ENCODE assay signal across 15 cellular contexts in genomic region chr17:945672-946071, GRCh38. TPM values are rescaled to one million over a fixed set of nuclear protein-coding genes. Genes with fewer than 3 reads are reported as not detected.
DNase-seq lines count a peak whose midpoint lies in the region; ATAC-seq, FAIRE-seq and TF ChIP-seq lines count a peak whose summit lies in the region.
"Had no signal": no experiment of that assay in that cellular context is flagged by ENCODE, and none has a peak within 500 bp of the region (broad histone marks: within the 10 kb centered on the region; RNA-seq: fewer than 3 reads in every experiment).

No MANE protein-coding gene starts in this region.

- H2BK15ac ChIP-seq in H9 (ENCODE audit: low read depth, low read length) (no peak overlapping the region), mesendoderm (replicated peaks; ENCODE audit: low read depth) (no peak overlapping the region)

- TF ChIP-seq CTCF in H9 (conservative IDR thresholded peaks at IDR 0.05) (no peak), WTC11 (IDR thresholded peaks at IDR 0.05) (no peak)

- H3K4me1 Mint-ChIP-seq in H9 (peaks cover 28 to 32% of the 10 kb centered on the region in 2 experiments), WTC11 (peaks cover 39% of the 10 kb centered on the region)
- H3K4me1 Mint-ChIP-seq: B cell had no signal

- H3K14ac ChIP-seq in H9 (ENCODE audit: insufficient read depth, low read length) = no peak overlapping the region

- no peak overlapping the region for H3K56ac ChIP-seq in H9 (ENCODE audit: insufficient read length, low read depth, low read length)
- H3K56ac ChIP-seq in mesendoderm (ENCODE audit: low read length) = peak overlapping the region; percentile 50

- POLR2A ChIA-PET in WTC11 (lab: Charles Lee) = no interaction called here

- H3K27me3 ChIP-seq in H9 (ENCODE audit: insufficient read depth, low read length) (no peaks in the 10 kb centered on the region), mesendoderm (ENCODE audit: insufficient read depth, low read length, poor library complexity) (no peaks in the 10 kb centered on the region), stomach smooth muscle (ENCODE audit: control insufficient read depth in 1 of 2, insufficient read depth in 2 of 2, low read length in 2 of 2) (no peaks in the 10 kb centered on the region)

- H2BK12ac ChIP-seq in H9 (ENCODE audit: insufficient read length, low read depth, low read length) = no peak overlapping the region

- H3K27me3 Mint-ChIP-seq in H9 (ENCODE audit: low read depth) (no peaks in the 10 kb centered on the region), WTC11 (ENCODE audit: low read depth) (no peaks in the 10 kb centered on the region)

- peaks cover 4% of the 10 kb centered on the region; the same call in 1 of the 2 replicates for H3K4me1 ChIP-seq in H9 (ENCODE audit: insufficient read depth, low read length)
- peaks cover 11% of the 10 kb centered on the region for H3K4me1 ChIP-seq in mesendoderm (ENCODE audit: control insufficient read depth, low read depth, low read length)
- H3K4me1 ChIP-seq in stomach smooth muscle (ENCODE audit: control insufficient read depth, insufficient read depth, low read length) = peaks cover 28% of the 10 kb centered on the region

- H3K79me2 ChIP-seq in H9 (ENCODE audit: insufficient read depth, low read length) (no peaks in the 10 kb centered on the region; the same call in 1 of the 2 replicates), mesendoderm (ENCODE audit: control insufficient read depth, insufficient read depth, low read length) (peaks cover 43% of the 10 kb centered on the region)

- no peaks in the 10 kb centered on the region for H3K36me3 ChIP-seq in mesendoderm (ENCODE audit: control insufficient read depth, insufficient read depth, low read length)
- H3K36me3 ChIP-seq in stomach smooth muscle (ENCODE audit: control insufficient read depth in 2 of 2, insufficient read depth in 2 of 2, low read length in 2 of 2) = peaks cover 0 to 3% of the 10 kb centered on the region in 2 donors
- H3K36me3 ChIP-seq: HAP-1 had no signal

- no peak overlapping the region for H2BK20ac ChIP-seq in H9 (ENCODE audit: low read depth, low read length, poor library complexity, severe bottlenecking)

- no CpG with 5 or more reads among the region's 3 CpGs for WGBS in H9 (ENCODE audit: extremely low coverage, insufficient read length, low lambda C conversion rate)
- no CpG with 5 or more reads among the region's 3 CpGs for WGBS in mesendoderm (ENCODE audit: extremely low coverage, insufficient coverage, low lambda C conversion rate)

- H2AFZ ChIP-seq in H9 (ENCODE audit: low read length) = no peak overlapping the region

- H2BK120ac ChIP-seq in H9 (ENCODE audit: low read depth, low read length, poor library complexity, severe bottlenecking) (no peak overlapping the region), mesendoderm (ENCODE audit: low read depth, low read length) (no peak overlapping the region)

- peak overlapping the region; percentile 59 to 98 (median 87); a peak in 6 of 7 replicates for H3K27ac Mint-ChIP-seq in H9
- peak overlapping the region; percentile 96 for H3K27ac Mint-ChIP-seq in WTC11
- H3K27ac Mint-ChIP-seq: B cell had no signal

- no peak overlapping the region for H4K8ac ChIP-seq in H9 (replicated peaks; ENCODE audit: insufficient read length, low read depth, low read length)
- no peak overlapping the region for H4K8ac ChIP-seq in mesendoderm (ENCODE audit: low read depth, low read length)

- H3K79me1 ChIP-seq in H9 (ENCODE audit: insufficient read depth, low read depth, low read length, poor library complexity, severe bottlenecking) (peaks cover 4% of the 10 kb centered on the region), mesendoderm (ENCODE audit: low read length) (peaks cover 6% of the 10 kb centered on the region)

- H3K36me3 Mint-ChIP-seq in H9 (ENCODE audit: insufficient read depth in 1 of 3, low read depth in 3 of 3) (peaks cover 0 to 21% (median 20%) of the 10 kb centered on the region in 3 experiments; a peak in 6 of 7 replicates), WTC11 (peaks cover 8% of the 10 kb centered on the region)

- H2AK5ac ChIP-seq in H9 (ENCODE audit: insufficient read length, low read length) = no peak overlapping the region
- H2AK5ac ChIP-seq in mesendoderm (ENCODE audit: low read length) = no peak overlapping the region

- no peak overlapping the region for H4K5ac ChIP-seq in H9 (ENCODE audit: insufficient read length, low read depth, low read length)
- H4K5ac ChIP-seq in mesendoderm (ENCODE audit: low read length) = no peak overlapping the region

- H3T11ph ChIP-seq in H9 (ENCODE audit: low read length) = no peak overlapping the region

- no peak overlapping the region for H2BK5ac ChIP-seq in H9 (ENCODE audit: insufficient read length, low read length)
- no peak overlapping the region for H2BK5ac ChIP-seq in mesendoderm (ENCODE audit: low read length)

- ATAC-seq in WTC11 = peak; percentile 15; the same call in 1 of the 2 replicates
- ATAC-seq: PC-3 had no signal

- H4K91ac ChIP-seq in H9 (ENCODE audit: insufficient read length, low read depth, low read length) = no peak overlapping the region

- H3K4me3 ChIP-seq in mesendoderm (ENCODE audit: low read length) = no peak overlapping the region
- H3K4me3 ChIP-seq in stomach smooth muscle (ENCODE audit: low read length in 2 of 2) = no peak overlapping the region
- H3K4me3 ChIP-seq: HAP-1 had no signal

- no peak overlapping the region for H3K9ac ChIP-seq in H9 (ENCODE audit: extremely low read depth, insufficient read length, low read length)
- H3K9ac ChIP-seq in mesendoderm (ENCODE audit: low read length) = no peak overlapping the region
- no peak overlapping the region for H3K9ac ChIP-seq in stomach smooth muscle (ENCODE audit: low read length in 2 of 2)

- no peaks in the 10 kb centered on the region for H3K9me3 ChIP-seq in H9 (ENCODE audit: control insufficient read depth, low read depth, low read length)
- no peaks in the 10 kb centered on the region for H3K9me3 ChIP-seq in stomach smooth muscle (ENCODE audit: control insufficient read depth in 2 of 2, low read length in 2 of 2)
- H3K9me3 ChIP-seq: HAP-1 had no signal

- CTCF ChIA-PET in WTC11 (lab: Charles Lee) = interaction anchor here (0.7 to 0.9 kb wide), 2 partner anchors 34 to 193 kb away, joined by 4 read pairs; no protein-coding TSS in a partner anchor

- no peaks in the 10 kb centered on the region for H3K9me3 Mint-ChIP-seq in H9
- H3K9me3 Mint-ChIP-seq in WTC11 = no peaks in the 10 kb centered on the region

- no peaks in the 10 kb centered on the region for H4K20me1 ChIP-seq in H9 (ENCODE audit: control insufficient read depth, insufficient read depth, insufficient read length)

- H3K18ac ChIP-seq in H9 (ENCODE audit: insufficient read length, low read depth, low read length) = no peak overlapping the region
- no peak overlapping the region for H3K18ac ChIP-seq in mesendoderm (ENCODE audit: low read length)

- DNase-seq in H9 (no peak), WTC11 (ENCODE audit: low spot score) (no peak), mesendoderm (peak; percentile 79), NCI-H1417 treated with DMSO at 0.1 percent for 48 hours (lab: John Stamatoyannopoulos, UW) (no peak), frontal cortex (ENCODE audit: low spot score in 2 of 2) (no peak), HPDE6-E6E7 (ENCODE audit: extremely low spot score) (no peak)
- DNase-seq: MV-4-11, NCI-H1436 treated with DMSO at 0.1 percent for 48 hours, NCI-H2081, NCI-H2227 treated with DMSO at 0.1 percent for 48 hours, NCI-H69, PC-3 had no signal

- H3K23me2 ChIP-seq in H9 (ENCODE audit: insufficient read length, low read depth, low read length, poor library complexity, severe bottlenecking) = peaks cover 2% of the 10 kb centered on the region

- H3K4me2 ChIP-seq in H9 (ENCODE audit: insufficient read depth, insufficient read length, low read length) (no peak overlapping the region), mesendoderm (ENCODE audit: low read length) (no peak overlapping the region)

- H3K4ac ChIP-seq in H9 (ENCODE audit: low read depth, low read length) (no peak overlapping the region), mesendoderm (ENCODE audit: low read depth, low read length) (no peak overlapping the region)

- H3K27ac ChIP-seq in H9 (ENCODE audit: insufficient read length, low read depth, low read length) (no peak overlapping the region), mesendoderm (ENCODE audit: low read depth, low read length) (no peak overlapping the region), stomach smooth muscle (ENCODE audit: low read length) (peak overlapping the region; percentile 55)

- no peak overlapping the region; a peak in 1 of 5 replicates for H3K4me3 Mint-ChIP-seq in H9
- H3K4me3 Mint-ChIP-seq in WTC11 = no peak overlapping the region
- H3K4me3 Mint-ChIP-seq: B cell had no signal

- FAIRE-seq in frontal cortex (lab: Jason Lieb, UNC) = no peak

- H3K23ac ChIP-seq in H9 (ENCODE audit: insufficient read length, low read depth, low read length) = no peak overlapping the region
- H3K23ac ChIP-seq in mesendoderm (ENCODE audit: low read length) = no peak overlapping the region

TF ChIP-seq in WTC11, 78 proteins besides CTCF, POLR2A, EP300 and RAD21 (continues in another document):
- TF ChIP-seq ZNF396 (CRISPR knock-in tag; IDR thresholded peaks at IDR 0.05; ENCODE audit: borderline replicate concordance) (no peak), OVOL2 (CRISPR knock-in tag; IDR thresholded peaks at IDR 0.05; ENCODE audit: borderline replicate concordance) (no peak), CREB1 (CRISPR knock-in tag; IDR thresholded peaks at IDR 0.05) (no peak), IRF2 (CRISPR knock-in tag; IDR thresholded peaks at IDR 0.05; ENCODE audit: borderline replicate concordance, low read depth) (no peak)

RNA-seq across cellular contexts. Expression of gene NXN, which starts 33.9 kb away (rescaled TPM):
- total RNA-seq in H9 (2021) (91.7 and 93.6 TPM in 2 replicates), WTC11 (2021) (96.8 to 100 TPM (median 98.7 TPM) in 3 replicates), frontal cortex (18.3 TPM)
- polyA plus RNA-seq in mesendoderm (2013, experiment 1 of 2) = 125 TPM
- 122 TPM for polyA plus RNA-seq in mesendoderm (2013, experiment 2 of 2)

RNA-seq across cellular contexts. Expression of gene TIMM22, which starts 51.3 kb away (rescaled TPM):
- total RNA-seq in H9 (2021) = 23.0 and 23.7 TPM in 2 replicates
- 17.2 to 18.0 TPM (median 17.4 TPM) in 3 replicates for total RNA-seq in WTC11 (2021)
- polyA plus RNA-seq in mesendoderm (2013, experiment 1 of 2) = 16.4 TPM
- polyA plus RNA-seq in mesendoderm (2013, experiment 2 of 2) = 16.9 TPM
- total RNA-seq in frontal cortex = 13.5 TPM
